Comparison of ENCODE assay signal across 8 cellular contexts in the genomic region with DNA sequence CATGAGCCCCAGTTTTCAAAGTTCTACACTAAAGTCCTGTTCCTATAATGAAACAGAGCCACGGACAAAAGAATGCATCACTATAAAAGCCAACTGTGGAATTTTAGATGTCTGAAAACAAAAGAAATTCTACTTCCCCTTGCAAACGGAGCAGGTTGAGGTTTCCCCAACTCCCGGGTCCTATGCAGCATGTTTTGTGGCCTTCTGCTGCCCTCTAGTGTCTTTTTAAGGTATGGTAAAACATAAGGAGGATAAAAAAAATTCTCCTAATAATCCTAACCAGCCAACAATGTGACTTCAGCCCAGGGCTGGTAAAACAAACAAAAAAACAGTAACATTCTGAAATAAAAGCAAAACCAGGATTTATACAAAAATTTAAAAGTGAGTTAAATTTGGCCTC.
DNase-seq lines count a peak whose midpoint lies in the region; ATAC-seq and TF ChIP-seq lines count a peak whose summit lies in the region.

No MANE protein-coding gene starts in this region.

- DNase-seq in activated CD4-positive, alpha-beta T cell treated with anti-CD3 and anti-CD28 coated beads for 36 hours, result peak; percentile 39
- no peak for DNase-seq in activated CD4-positive, alpha-beta T cell treated with anti-CD3 and anti-CD28 coated beads for 1 hour
- peak; percentile 45 to 77 for DNase-seq in NCI-H526 (lab: John Stamatoyannopoulos, UW)
- DNase-seq in activated naive CD8-positive, alpha-beta T cell treated with anti-CD3 and anti-CD28 coated beads, Interleukin-2, amount 50 U/mL, for 24 hours, result peak; percentile 13
- no peak for DNase-seq in left ventricle myocardium inferior
- DNase-seq in gastrocnemius medialis, result no peak

- no peak overlapping the region for H3K27ac Mint-ChIP-seq in activated CD4-positive, alpha-beta T cell treated with anti-CD3 and anti-CD28 coated beads for 36 hours
- no peak overlapping the region for H3K27ac Mint-ChIP-seq in activated naive CD8-positive, alpha-beta T cell treated with anti-CD3 and anti-CD28 coated beads, Interleukin-2, amount 50 U/mL, for 24 hours

- H3K9me3 ChIP-seq in left ventricle myocardium inferior (replicated peaks) (no peaks in the 10 kb centered on the region), gastrocnemius medialis (no peaks in the 10 kb centered on the region)

- no peak overlapping the region for H3K27ac ChIP-seq in left ventricle myocardium inferior (replicated peaks)
- H3K27ac ChIP-seq in gastrocnemius medialis, result no peak overlapping the region

- H3K36me3 Mint-ChIP-seq in activated CD4-positive, alpha-beta T cell treated with anti-CD3 and anti-CD28 coated beads for 36 hours (ENCODE audit: low read depth), result no peaks in the 10 kb centered on the region
- no peaks in the 10 kb centered on the region for H3K36me3 Mint-ChIP-seq in activated naive CD8-positive, alpha-beta T cell treated with anti-CD3 and anti-CD28 coated beads, Interleukin-2, amount 50 U/mL, for 24 hours (ENCODE audit: low read depth)

- peak; percentile 53 for ATAC-seq in activated CD4-positive, alpha-beta T cell treated with anti-CD3 and anti-CD28 coated beads for 36 hours
- ATAC-seq in GM21390 (IDR thresholded peaks at IDR 0.05; ENCODE audit: unreplicated experiment), result peak; percentile 81
- ATAC-seq in HG03558 (IDR thresholded peaks at IDR 0.05; ENCODE audit: extremely low read depth, unreplicated experiment), result peak; percentile 68
- ATAC-seq in activated naive CD8-positive, alpha-beta T cell treated with anti-CD3 and anti-CD28 coated beads, Interleukin-2, amount 50 U/mL, for 24 hours, result peak; percentile 54
- ATAC-seq in gastrocnemius medialis, result peak; percentile 58 to 68

- POLR2A ChIA-PET in activated CD4-positive, alpha-beta T cell treated with anti-CD3 and anti-CD28 coated beads for 36 hours (lab: Charles Lee), result no interaction called here

- intact Hi-C loops in activated CD4-positive, alpha-beta T cell treated with anti-CD3 and anti-CD28 coated beads for 36 hours (cut with DNase I, micrococcal nuclease), result loop anchor here (1.0 to 10.0 kb wide), 3 partner anchors 348 to 1892 kb away; no protein-coding TSS in a partner anchor
- intact Hi-C loops in left ventricle myocardium inferior (cut with micrococcal nuclease) (no loop called here), gastrocnemius medialis (cut with DNase I; ENCODE audit: low total_unique reads) (no loop called here)

- H3K4me3 ChIP-seq in left ventricle myocardium inferior, result peak overlapping the region; percentile 52
- H3K4me3 ChIP-seq in gastrocnemius medialis, result peak overlapping the region in 1 of 4 donors; percentile 26

- no peak overlapping the region for H3K4me3 Mint-ChIP-seq in activated CD4-positive, alpha-beta T cell treated with anti-CD3 and anti-CD28 coated beads for 36 hours
- H3K4me3 Mint-ChIP-seq in activated naive CD8-positive, alpha-beta T cell treated with anti-CD3 and anti-CD28 coated beads, Interleukin-2, amount 50 U/mL, for 24 hours, result no peak overlapping the region

- CTCF ChIA-PET in activated CD4-positive, alpha-beta T cell treated with anti-CD3 and anti-CD28 coated beads for 36 hours (lab: Charles Lee), result interaction anchor here (0.9 to 3.2 kb wide), 9 partner anchors 8 to 1546 kb away, joined by 3 to 16 read pairs (median 4); no protein-coding TSS in a partner anchor

- peaks cover 12% of the 10 kb centered on the region for H3K4me1 Mint-ChIP-seq in activated CD4-positive, alpha-beta T cell treated with anti-CD3 and anti-CD28 coated beads for 36 hours
- H3K4me1 Mint-ChIP-seq in activated naive CD8-positive, alpha-beta T cell treated with anti-CD3 and anti-CD28 coated beads, Interleukin-2, amount 50 U/mL, for 24 hours, result peaks cover 12% of the 10 kb centered on the region

- H3K4me1 ChIP-seq in left ventricle myocardium inferior (peaks cover 14% of the 10 kb centered on the region), gastrocnemius medialis (peaks cover 0 to 6% of the 10 kb centered on the region in 2 donors)

- no peaks in the 10 kb centered on the region for H3K9me3 Mint-ChIP-seq in activated CD4-positive, alpha-beta T cell treated with anti-CD3 and anti-CD28 coated beads for 36 hours (ENCODE audit: low read depth)
- H3K9me3 Mint-ChIP-seq in activated naive CD8-positive, alpha-beta T cell treated with anti-CD3 and anti-CD28 coated beads, Interleukin-2, amount 50 U/mL, for 24 hours, result no peaks in the 10 kb centered on the region

- H3K36me3 ChIP-seq in left ventricle myocardium inferior (no peaks in the 10 kb centered on the region), gastrocnemius medialis (no peaks in the 10 kb centered on the region)

- TF ChIP-seq CTCF in left ventricle myocardium inferior (IDR thresholded peaks at IDR 0.05; ENCODE audit: borderline replicate concordance) (peak; percentile 76), gastrocnemius medialis (IDR thresholded peaks at IDR 0.05 in 4 of 5, conservative IDR thresholded peaks at IDR 0.05 in 1 of 5) (peak in 4 of 5 experiments; percentile 34 to 61 (median 51))

- in situ Hi-C loops in gastrocnemius medialis (cut with MboI; ENCODE audit: low sequenced_read_pairs in 4 of 4), result loop anchor here in 1 of 4 donors (10.0 kb wide), 1 partner anchor 1548 kb away; no protein-coding TSS in a partner anchor

- H3K27me3 Mint-ChIP-seq in activated CD4-positive, alpha-beta T cell treated with anti-CD3 and anti-CD28 coated beads for 36 hours, result peaks cover 6% of the 10 kb centered on the region
- no peaks in the 10 kb centered on the region for H3K27me3 Mint-ChIP-seq in activated naive CD8-positive, alpha-beta T cell treated with anti-CD3 and anti-CD28 coated beads, Interleukin-2, amount 50 U/mL, for 24 hours

- H3K27me3 ChIP-seq in left ventricle myocardium inferior (ENCODE audit: low read depth) (peaks cover 9% of the 10 kb centered on the region), gastrocnemius medialis (no peaks in the 10 kb centered on the region)

- TF ChIP-seq POLR2A in gastrocnemius medialis (IDR thresholded peaks at IDR 0.05), result no peak

Comparison
In these comparisons a context has a peak if more than half of its experiments do, and no peak if none do; other contexts are left out.
1. DNase-seq: peak in activated CD4-positive, alpha-beta T cell treated with anti-CD3 and anti-CD28 coated beads for 36 hours (single experiment), NCI-H526 (2 of 2) and activated naive CD8-positive, alpha-beta T cell treated with anti-CD3 and anti-CD28 coated beads, Interleukin-2, amount 50 U/mL, for 24 hours (single experiment); none in activated CD4-positive, alpha-beta T cell treated with anti-CD3 and anti-CD28 coated beads for 1 hour (single experiment), left ventricle myocardium inferior (single experiment) and gastrocnemius medialis (0 of 2).
2. intact Hi-C loops: an anchor here in activated CD4-positive, alpha-beta T cell treated with anti-CD3 and anti-CD28 coated beads for 36 hours (1.0 to 10.0 kb wide); none called in left ventricle myocardium inferior and gastrocnemius medialis.
3. Peak in every context shown above with its lines, with median percentiles within 50 percentile points of each other: ATAC-seq.